In the genomic region with DNA sequence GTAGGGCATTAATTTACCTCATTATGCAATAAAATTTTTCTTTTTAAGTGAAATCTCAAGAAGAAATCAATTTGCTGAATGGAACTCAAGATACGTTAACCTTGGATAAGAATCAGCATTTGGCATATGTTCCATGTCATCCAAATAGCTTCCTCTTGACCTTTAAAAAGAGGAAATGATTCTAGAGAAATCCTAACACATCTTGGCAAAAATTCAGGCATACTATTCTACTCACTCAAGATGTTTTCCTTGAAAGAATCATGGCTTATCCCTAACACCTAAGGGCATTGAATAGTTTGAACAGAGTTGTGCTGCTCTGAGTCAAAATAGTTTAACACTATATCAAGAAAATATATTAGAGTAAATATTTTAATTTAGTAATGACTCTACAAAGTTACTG, we compare ENCODE assay signal across 21 cellular contexts.
"Had no signal": no experiment of that assay in that cellular context is flagged by ENCODE, and none has a peak within 500 bp of the region (broad histone marks: within the 10 kb centered on the region; RNA-seq: fewer than 3 reads in every experiment).

No MANE protein-coding gene starts in this region.

- H3K27ac Mint-ChIP-seq: activated CD4-positive, alpha-beta T cell treated with anti-CD3 and anti-CD28 coated beads, Interleukin-2, amount 10 ng/mL, durations not matched to agents 7 days and 5 days; activated naive CD4-positive, alpha-beta T cell treated with anti-CD3 and anti-CD28 coated beads, Interleukin-2, amount 10 ng/mL, durations not matched to agents 7 days and 5 days; stimulated activated effector memory CD8-positive, alpha-beta T cell treated with anti-CD3 and anti-CD28 coated beads, Interleukin-12 subunit alpha, Interleukin-12 subunit beta, amount 100 ng/mL, for 72 hours; T-helper 1 cell treated with Interleukin-12 subunit alpha and Interleukin-12 subunit beta and Interleukin-4 antibody, amounts not matched to agents 30 μg/mL and 1 μg/mL, for 36 hours; type B pancreatic cell had no signal

- H3K4me3 Mint-ChIP-seq: activated CD4-positive, alpha-beta T cell treated with anti-CD3 and anti-CD28 coated beads, Interleukin-2, amount 10 ng/mL, durations not matched to agents 7 days and 5 days; activated naive CD4-positive, alpha-beta T cell treated with anti-CD3 and anti-CD28 coated beads, Interleukin-2, amount 10 ng/mL, durations not matched to agents 7 days and 5 days; nephron; stimulated activated effector memory CD8-positive, alpha-beta T cell treated with anti-CD3 and anti-CD28 coated beads, Interleukin-12 subunit alpha, Interleukin-12 subunit beta, amount 100 ng/mL, for 72 hours; T-helper 1 cell treated with Interleukin-12 subunit alpha and Interleukin-12 subunit beta and Interleukin-4 antibody, amounts not matched to agents 30 μg/mL and 1 μg/mL, for 36 hours; type B pancreatic cell had no signal

- H3K4me1 ChIP-seq: gastrocnemius medialis, parathyroid adenoma, testis had no signal

- H3K9me3 Mint-ChIP-seq: activated CD4-positive, alpha-beta T cell treated with anti-CD3 and anti-CD28 coated beads, Interleukin-2, amount 10 ng/mL, durations not matched to agents 7 days and 5 days; activated naive CD4-positive, alpha-beta T cell treated with anti-CD3 and anti-CD28 coated beads, Interleukin-2, amount 10 ng/mL, durations not matched to agents 7 days and 5 days; nephron; stimulated activated effector memory CD8-positive, alpha-beta T cell treated with anti-CD3 and anti-CD28 coated beads, Interleukin-12 subunit alpha, Interleukin-12 subunit beta, amount 100 ng/mL, for 72 hours; T-helper 1 cell treated with Interleukin-12 subunit alpha and Interleukin-12 subunit beta and Interleukin-4 antibody, amounts not matched to agents 30 μg/mL and 1 μg/mL, for 36 hours had no signal

- H3K9ac ChIP-seq: parathyroid adenoma had no signal

- ATAC-seq: activated CD4-positive, CD25-positive, alpha-beta regulatory T cell treated with anti-CD3 and anti-CD28 coated beads, Interleukin-2, amount 50 U/mL, for 24 hours; gastrocnemius medialis; sciatic nerve; stimulated activated effector memory CD8-positive, alpha-beta T cell treated with anti-CD3 and anti-CD28 coated beads, Interleukin-12 subunit alpha, Interleukin-12 subunit beta, amount 100 ng/mL, for 72 hours had no signal

- H3K4me1 Mint-ChIP-seq: activated CD4-positive, alpha-beta T cell treated with anti-CD3 and anti-CD28 coated beads, Interleukin-2, amount 10 ng/mL, durations not matched to agents 7 days and 5 days; activated naive CD4-positive, alpha-beta T cell treated with anti-CD3 and anti-CD28 coated beads, Interleukin-2, amount 10 ng/mL, durations not matched to agents 7 days and 5 days; stimulated activated effector memory CD8-positive, alpha-beta T cell treated with anti-CD3 and anti-CD28 coated beads, Interleukin-12 subunit alpha, Interleukin-12 subunit beta, amount 100 ng/mL, for 72 hours had no signal

- H3K9me3 ChIP-seq: gastrocnemius medialis, left ventricle myocardium inferior, testis had no signal

- H3K27ac ChIP-seq: cardiac muscle cell, gastrocnemius medialis, left ventricle myocardium inferior, parathyroid adenoma, testis had no signal

- H2AFZ ChIP-seq: parathyroid adenoma had no signal

- H3K79me2 ChIP-seq: parathyroid adenoma had no signal

- H3K27me3 ChIP-seq: cardiac muscle cell, gastrocnemius medialis, testis had no signal

- H3K4me3 ChIP-seq: cardiac muscle cell, gastrocnemius medialis, left ventricle myocardium inferior, smooth muscle cell, testis had no signal

- DNase-seq: activated CD4-positive, alpha-beta T cell treated with anti-CD3 and anti-CD28 coated beads, Interleukin-2, amount 10 ng/mL, durations not matched to agents 7 days and 5 days; activated CD8-positive, alpha-beta memory T cell treated with anti-CD3 and anti-CD28 coated beads for 24 hours; activated CD8-positive, alpha-beta memory T cell treated with anti-CD3 and anti-CD28 coated beads, Interleukin-2, amount 50 U/mL, for 48 hours; activated effector memory CD4-positive, alpha-beta T cell treated with Interleukin-2 at 50 U/mL for 16 hours; activated naive CD4-positive, alpha-beta T cell treated with anti-CD3 and anti-CD28 coated beads, Interleukin-2, amount 10 ng/mL, durations not matched to agents 7 days and 5 days; activated T-cell treated with anti-CD3 and anti-CD28 coated beads, Interleukin-2, amount 50 U/mL, for 48 hours; gastrocnemius medialis; head of caudate nucleus; left ventricle myocardium inferior; midbrain; stimulated activated CD4-positive, alpha-beta T cell treated with anti-CD3 and anti-CD28 coated beads, Interleukin-4, amount 100 ng/mL, for 24 hours; testis had no signal

- H3K36me3 Mint-ChIP-seq: activated naive CD4-positive, alpha-beta T cell treated with anti-CD3 and anti-CD28 coated beads, Interleukin-2, amount 10 ng/mL, durations not matched to agents 7 days and 5 days; stimulated activated effector memory CD8-positive, alpha-beta T cell treated with anti-CD3 and anti-CD28 coated beads, Interleukin-12 subunit alpha, Interleukin-12 subunit beta, amount 100 ng/mL, for 72 hours; type B pancreatic cell had no signal

- H3K36me3 ChIP-seq: cardiac muscle cell, gastrocnemius medialis, left ventricle myocardium inferior had no signal

- H3K4me2 ChIP-seq: smooth muscle cell had no signal

- H3K27me3 Mint-ChIP-seq: activated CD4-positive, alpha-beta T cell treated with anti-CD3 and anti-CD28 coated beads, Interleukin-2, amount 10 ng/mL, durations not matched to agents 7 days and 5 days; activated naive CD4-positive, alpha-beta T cell treated with anti-CD3 and anti-CD28 coated beads, Interleukin-2, amount 10 ng/mL, durations not matched to agents 7 days and 5 days had no signal
